In genomic region chr19:1618157-1619093, GRCh38 we compare ENCODE assay signal across 8 cellular contexts. TPM values are rescaled to one million over a fixed set of nuclear protein-coding genes. Genes with fewer than 3 reads are reported as not detected.
DNase-seq lines count a peak whose midpoint lies in the region; ATAC-seq, FAIRE-seq and TF ChIP-seq lines count a peak whose summit lies in the region.

No MANE protein-coding gene starts in this region.

- H3K36me3 ChIP-seq in BE2C: peaks cover 83% of the 10 kb centered on the region
- peaks cover 18 to 65% (median 24%) of the 10 kb centered on the region in 4 donors for H3K36me3 ChIP-seq in sigmoid colon

- no peaks in the 10 kb centered on the region for H3K27me3 ChIP-seq in BE2C
- no peaks in the 10 kb centered on the region for H3K27me3 ChIP-seq in sigmoid colon

- no peaks in the 10 kb centered on the region for H3K9me3 Mint-ChIP-seq in T-helper 2 cell treated with Interferon-gamma antibody and Interleukin-4, amounts not matched to agents 5 μg/mL and 100 μg/mL, for 36 hours

- no peak for ATAC-seq in GM18502 (IDR thresholded peaks at IDR 0.05; ENCODE audit: poor library complexity, unreplicated experiment)

- H3K4me1 ChIP-seq in BE2C: no peaks in the 10 kb centered on the region
- peaks cover 0 to 38% (median 23%) of the 10 kb centered on the region in 4 donors for H3K4me1 ChIP-seq in sigmoid colon

- H3K4me1 Mint-ChIP-seq in T-helper 2 cell treated with Interferon-gamma antibody and Interleukin-4, amounts not matched to agents 5 μg/mL and 100 μg/mL, for 36 hours (ENCODE audit: low read depth): peaks cover 6% of the 10 kb centered on the region

- TF ChIP-seq CTCF in BE2C (IDR thresholded peaks at IDR 0.05; ENCODE audit: low read depth, low read length): peak; percentile 55
- TF ChIP-seq CTCF in fibroblast of pulmonary artery (IDR thresholded peaks at IDR 0.05; ENCODE audit: low read length, missing control alignments): peak; percentile 33
- TF ChIP-seq CTCF in sigmoid colon (IDR thresholded peaks at IDR 0.05): peak in 3 of 4 experiments; percentile 16 to 40 (median 23)

- WGBS in sigmoid colon, 2 donors: 76 to 87% methylated on average over 24 of the region's 24 CpGs

- H3K4me3 Mint-ChIP-seq in T-helper 2 cell treated with Interferon-gamma antibody and Interleukin-4, amounts not matched to agents 5 μg/mL and 100 μg/mL, for 36 hours: no peak overlapping the region

- H3K4me3 ChIP-seq in BE2C (ENCODE audit: low read depth, low read length) (no peak overlapping the region), fibroblast of pulmonary artery (replicated peaks; ENCODE audit: low read depth, low read length) (no peak overlapping the region), sigmoid colon (no peak overlapping the region)

- H3K9me3 ChIP-seq in BE2C: no peaks in the 10 kb centered on the region
- H3K9me3 ChIP-seq in sigmoid colon: no peaks in the 10 kb centered on the region

- no peak for TF ChIP-seq POLR2A in sigmoid colon (IDR thresholded peaks at IDR 0.05)

- H3K27ac ChIP-seq in sigmoid colon: peak overlapping the region in 3 of 4 donors; percentile 66 to 81 (median 76)

- peaks cover 26% of the 10 kb centered on the region for H3K36me3 Mint-ChIP-seq in T-helper 2 cell treated with Interferon-gamma antibody and Interleukin-4, amounts not matched to agents 5 μg/mL and 100 μg/mL, for 36 hours (ENCODE audit: low read depth)

- no peak for FAIRE-seq in GM19239 (lab: Jason Lieb, UNC)

- peak; percentile 62 for DNase-seq in BE2C
- DNase-seq in GM19239 (ENCODE audit: insufficient read length, low spot score): peak; percentile 93
- DNase-seq in T-helper 2 cell treated with Interferon-gamma antibody and Interleukin-4, amounts not matched to agents 5 μg/mL and 100 μg/mL, for 36 hours (ENCODE audit: low spot score): no peak
- peak; percentile 23 for DNase-seq in fibroblast of pulmonary artery (ENCODE audit: low read depth)
- no peak for DNase-seq in sigmoid colon
- DNase-seq in activated CD4-positive, CD25-positive, alpha-beta regulatory T cell treated with anti-CD3 and anti-CD28 coated beads, Interleukin-2, amount 50 U/mL, for 72 hours: no peak
- DNase-seq in HT-29 (ENCODE audit: low spot score): no peak

- H3K27me3 Mint-ChIP-seq in T-helper 2 cell treated with Interferon-gamma antibody and Interleukin-4, amounts not matched to agents 5 μg/mL and 100 μg/mL, for 36 hours (ENCODE audit: low read depth): no peaks in the 10 kb centered on the region

- intact Hi-C loops in sigmoid colon (cut with DNase I): no loop called here

- peak overlapping the region; percentile 52 for H3K27ac Mint-ChIP-seq in T-helper 2 cell treated with Interferon-gamma antibody and Interleukin-4, amounts not matched to agents 5 μg/mL and 100 μg/mL, for 36 hours

- no peak for TF ChIP-seq EP300 in sigmoid colon (IDR thresholded peaks at IDR 0.05)

RNA-seq across cellular contexts. Expression of gene UQCR11, which starts 13.2 kb away (rescaled TPM):
- polyA plus RNA-seq in BE2C (2012; ENCODE audit: insufficient read depth, insufficient read length, low read depth): 445 TPM
- total RNA-seq in sigmoid colon: 100 to 1,000 TPM in 3 of 4 donors, 10 to 100 TPM in 1; 81.1 to 176 (median 122) TPM
- polyA plus RNA-seq in sigmoid colon: 100 to 1,000 TPM; 158 to 339 (median 330) TPM
- total RNA-seq in HT-29 (2014; rRNA removed; shearing (Covaris generic)): 121 and 155 TPM in 2 replicates

RNA-seq across cellular contexts. Expression of gene MBD3, which starts 25.8 kb away (rescaled TPM):
- 84.3 TPM for polyA plus RNA-seq in BE2C (2012; ENCODE audit: insufficient read depth, insufficient read length, low read depth)
- total RNA-seq in sigmoid colon: 10 to 100 TPM; 52.3 to 88.6 (median 71.3) TPM
- polyA plus RNA-seq in sigmoid colon: 100 to 1,000 TPM in 1 of 3 donors, 10 to 100 TPM in 2; 26.1 to 105 (median 33.0) TPM
- total RNA-seq in HT-29 (2014; rRNA removed; shearing (Covaris generic)): 202 and 231 TPM in 2 replicates

RNA-seq across cellular contexts. Expression of gene TCF3, which starts 34.0 kb away (rescaled TPM):
- polyA plus RNA-seq in BE2C (2012; ENCODE audit: insufficient read depth, insufficient read length, low read depth): 120 TPM
- total RNA-seq in sigmoid colon: 10 to 100 TPM; 29.6 to 50.2 (median 31.8) TPM
- 10 to 100 TPM; 18.6 to 66.9 (median 28.4) TPM for polyA plus RNA-seq in sigmoid colon
- 241 and 271 TPM in 2 replicates for total RNA-seq in HT-29 (2014; rRNA removed; shearing (Covaris generic))

RNA-seq across cellular contexts. Expression of gene MEX3D, which starts 50.3 kb away (rescaled TPM):
- polyA plus RNA-seq in BE2C (2012; ENCODE audit: insufficient read depth, insufficient read length, low read depth): 27.1 TPM
- 10 to 100 TPM in 3 of 4 donors, 1 to 10 TPM in 1; 7.4 to 16.1 (median 12.9) TPM for total RNA-seq in sigmoid colon
- polyA plus RNA-seq in sigmoid colon: 10 to 100 TPM in 1 of 3 donors, 1 to 10 TPM in 2; 4.8 to 10.3 (median 5.1) TPM
- total RNA-seq in HT-29 (2014; rRNA removed; shearing (Covaris generic)): 75.4 and 90.6 TPM in 2 replicates

Comparison
In these comparisons a context has a peak if more than half of its experiments do, and no peak if none do; other contexts are left out.
1. DNase-seq: peak in BE2C (single experiment), GM19239 (single experiment) and fibroblast of pulmonary artery (single experiment); none in T-helper 2 cell treated with Interferon-gamma antibody and Interleukin-4, amounts not matched to agents 5 μg/mL and 100 μg/mL, for 36 hours (single experiment), sigmoid colon (single experiment), activated CD4-positive, CD25-positive, alpha-beta regulatory T cell treated with anti-CD3 and anti-CD28 coated beads, Interleukin-2, amount 50 U/mL, for 72 hours (single experiment) and HT-29 (single experiment).
2. Peak in every context shown above with its lines, with median percentiles within 50 percentile points of each other: CTCF ChIP-seq.